ENCODE assay signal across 27 cellular contexts in the genomic region with DNA sequence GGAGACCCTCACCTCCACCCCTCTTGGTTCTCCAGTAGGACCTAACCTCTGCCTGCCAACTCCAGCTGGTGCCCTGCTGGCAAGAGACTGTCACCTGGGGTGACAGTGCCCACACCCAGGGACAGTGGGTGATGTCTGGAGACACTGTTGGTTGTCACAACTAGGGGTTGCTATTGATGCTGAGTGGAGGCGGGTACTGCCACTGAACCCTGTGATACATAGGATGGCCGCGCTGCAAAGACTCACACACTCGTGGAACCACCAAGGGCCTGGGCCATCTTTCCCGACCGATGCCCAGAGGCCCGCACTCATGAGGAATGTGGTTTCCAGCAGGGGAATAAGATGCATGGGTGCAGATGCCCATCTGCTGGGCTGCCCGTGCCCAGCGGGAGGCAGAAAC.
"Had no signal": no experiment of that assay in that cellular context is flagged by ENCODE, and none has a peak within 500 bp of the region (broad histone marks: within the 10 kb centered on the region; RNA-seq: fewer than 3 reads in every experiment).

No MANE protein-coding gene starts in this region.

- H3K36me3 ChIP-seq: neural progenitor cell, neutrophil, sigmoid colon, thoracic aorta, tibial nerve had no signal

- H3K27ac Mint-ChIP-seq: naive B cell; naive thymus-derived CD8-positive, alpha-beta T cell; nephron; neural progenitor cell; progenitor cell of endocrine pancreas; stimulated activated naive B cell treated with anti-CD40 and anti-IgM and Interleukin-4, amounts not matched to agents 10 μg/mL and 1 μg/mL and 100 μg/mL, for 72 hours; stimulated activated naive CD8-positive, alpha-beta T cell treated with anti-CD3 and anti-CD28 coated beads, Interleukin-15, Interleukin-2, amounts not matched to agents 100 ng/mL and 50 ng/mL, for 24 hours had no signal

- H3K9ac ChIP-seq: neural progenitor cell had no signal

- DNase-seq: naive B cell; nucleus accumbens; pancreas; psoas muscle; right cardiac atrium; right lobe of liver; sigmoid colon; small intestine; stimulated activated CD4-positive, alpha-beta T cell treated with anti-CD3 and anti-CD28 coated beads, Interleukin-12 subunit alpha, Interleukin-12 subunit beta, amount 100 ng/mL, for 4 hours; stimulated activated CD4-positive, alpha-beta T cell treated with anti-CD3 and anti-CD28 coated beads, Interleukin-1b, Interleukin-23, amount 100 ng/mL, for 48 hours; stimulated activated CD4-positive, alpha-beta T cell treated with anti-CD3 and anti-CD28 coated beads, Interleukin-4, amount 100 ng/mL, for 1 hour; stimulated activated CD4-positive, alpha-beta T cell treated with anti-CD3 and anti-CD28 coated beads, Interleukin-4, amount 100 ng/mL, for 4 hours; stimulated activated CD8-positive, alpha-beta memory T cell treated with anti-CD3 and anti-CD28 coated beads, Interleukin-4, amount 100 ng/mL, for 48 hours; stimulated activated naive B cell treated with anti-CD40 and anti-IgM and Interleukin-4, amounts not matched to agents 10 μg/mL and 1 μg/mL and 100 μg/mL, for 72 hours; stimulated activated naive CD4-positive, alpha-beta T cell treated with Interleukin-2 at 50 U/mL for 16 hours; stomach; thyroid gland; trophoblast cell had no signal

- H3K9me3 ChIP-seq: neutrophil, pancreas, psoas muscle, right lobe of liver, sigmoid colon, stomach, thoracic aorta, thyroid gland, tibial nerve, upper lobe of left lung had no signal

- H3K27me3 Mint-ChIP-seq: progenitor cell of endocrine pancreas had no signal

- H3K4me1 Mint-ChIP-seq: naive B cell; naive thymus-derived CD8-positive, alpha-beta T cell; stimulated activated naive B cell treated with anti-CD40 and anti-IgM and Interleukin-4, amounts not matched to agents 10 μg/mL and 1 μg/mL and 100 μg/mL, for 72 hours had no signal

- H3K4me3 ChIP-seq: neural progenitor cell, pancreas, psoas muscle, right lobe of liver, sigmoid colon, stomach, thoracic aorta, thyroid gland, tibial nerve, upper lobe of left lung had no signal

- H3K4me3 Mint-ChIP-seq: naive thymus-derived CD8-positive, alpha-beta T cell; nephron; neural progenitor cell; stimulated activated naive B cell treated with anti-CD40 and anti-IgM and Interleukin-4, amounts not matched to agents 10 μg/mL and 1 μg/mL and 100 μg/mL, for 72 hours; stimulated activated naive CD8-positive, alpha-beta T cell treated with anti-CD3 and anti-CD28 coated beads, Interleukin-15, Interleukin-2, amounts not matched to agents 100 ng/mL and 50 ng/mL, for 24 hours had no signal

- H2AFZ ChIP-seq: neural progenitor cell had no signal

- H3K36me3 Mint-ChIP-seq: naive B cell; naive thymus-derived CD8-positive, alpha-beta T cell; neural progenitor cell; stimulated activated naive B cell treated with anti-CD40 and anti-IgM and Interleukin-4, amounts not matched to agents 10 μg/mL and 1 μg/mL and 100 μg/mL, for 72 hours had no signal

- H3K4me2 ChIP-seq: neural progenitor cell had no signal

- ATAC-seq: naive thymus-derived CD8-positive, alpha-beta T cell; pancreas; psoas muscle; right cardiac atrium; stimulated activated naive B cell treated with anti-CD40 and anti-IgM and Interleukin-4, amounts not matched to agents 10 μg/mL and 1 μg/mL and 100 μg/mL, for 72 hours had no signal

- H3K27me3 ChIP-seq: neural progenitor cell, pancreas, right lobe of liver, thyroid gland, tibial nerve, upper lobe of left lung had no signal

- H3K9me3 Mint-ChIP-seq: naive thymus-derived CD8-positive, alpha-beta T cell; nephron; neural progenitor cell; stimulated activated naive B cell treated with anti-CD40 and anti-IgM and Interleukin-4, amounts not matched to agents 10 μg/mL and 1 μg/mL and 100 μg/mL, for 72 hours; stimulated activated naive CD8-positive, alpha-beta T cell treated with anti-CD3 and anti-CD28 coated beads, Interleukin-15, Interleukin-2, amounts not matched to agents 100 ng/mL and 50 ng/mL, for 24 hours had no signal

- H3K4me1 ChIP-seq: pancreas, psoas muscle, sigmoid colon, stomach, upper lobe of left lung had no signal

- H3K27ac ChIP-seq: neural progenitor cell, neutrophil, pancreas, psoas muscle, right lobe of liver, sigmoid colon, stomach, thoracic aorta, tibial nerve, upper lobe of left lung had no signal
